21 cellular contexts compared by ENCODE assay signal in the genomic region with DNA sequence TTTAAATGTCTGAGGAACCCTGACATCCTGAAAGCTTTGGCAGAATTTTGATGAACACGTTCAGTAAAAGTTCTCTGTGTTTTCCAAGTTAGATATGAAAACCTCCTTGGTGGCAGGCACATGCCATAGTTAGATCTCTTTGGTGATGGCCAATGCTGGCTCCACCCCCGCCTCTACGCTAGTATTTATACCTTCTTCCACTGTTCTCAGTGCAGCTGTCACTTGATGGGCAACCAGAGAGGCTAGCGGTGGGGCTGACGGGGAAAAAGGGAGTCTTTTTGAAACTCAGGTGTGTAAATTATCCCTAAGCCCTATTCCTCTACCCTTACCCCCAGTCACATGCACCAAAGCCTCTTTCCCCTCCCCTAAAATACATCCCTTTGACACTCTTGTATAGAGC. TPM values are rescaled to one million over a fixed set of nuclear protein-coding genes. Genes with fewer than 3 reads are reported as not detected.
DNase-seq lines count a peak whose midpoint lies in the region; ATAC-seq, FAIRE-seq and TF ChIP-seq lines count a peak whose summit lies in the region.
"Had no signal": no experiment of that assay in that cellular context is flagged by ENCODE, and none has a peak within 500 bp of the region (broad histone marks: within the 10 kb centered on the region; RNA-seq: fewer than 3 reads in every experiment).

No MANE protein-coding gene starts in this region.

- BruUV-seq in Caco-2 (replicated peaks; lab: Mats Ljungman, UMichigan) = no TSS peak

- no peaks in the 10 kb centered on the region for H3K79me2 ChIP-seq in mesendoderm (ENCODE audit: control insufficient read depth, insufficient read depth, low read length)

- H3K4ac ChIP-seq in mesendoderm (ENCODE audit: low read depth, low read length) = peak overlapping the region; percentile 43

- H3K4me1 Mint-ChIP-seq in Caco-2 (ENCODE audit: low read depth, unreplicated experiment) (peaks cover 17% of the 10 kb centered on the region), osteocyte (ENCODE audit: unreplicated experiment) (no peaks in the 10 kb centered on the region)

- no CpG with 5 or more reads among the region's 5 CpGs for WGBS in mesendoderm (ENCODE audit: extremely low coverage, insufficient coverage, low lambda C conversion rate)

- CTCF ChIA-PET in Caco-2 (lab: Charles Lee) = no interaction called here

- no peak overlapping the region for H3K23ac ChIP-seq in mesendoderm (ENCODE audit: low read length)

- H3K27ac Mint-ChIP-seq in Caco-2 (ENCODE audit: unreplicated experiment) = peak overlapping the region; percentile 75
- H3K27ac Mint-ChIP-seq in osteocyte (ENCODE audit: unreplicated experiment) = no peak overlapping the region
- H3K27ac Mint-ChIP-seq: CD4-positive, alpha-beta T cell; HFFc6 had no signal

- no peak overlapping the region for H3K4me2 ChIP-seq in mesendoderm (ENCODE audit: low read length)
- H3K4me2 ChIP-seq: A549 had no signal

- H3K27ac ChIP-seq in mesendoderm (ENCODE audit: low read depth, low read length) = no peak overlapping the region
- peak overlapping the region; percentile 21 for H3K27ac ChIP-seq in skeletal muscle tissue (ENCODE audit: low read depth, low read length)
- H3K27ac ChIP-seq: 22Rv1, A549, C4-2B, HL-60 had no signal

- no peak for FAIRE-seq in GM12891 (lab: Jason Lieb, UNC)
- FAIRE-seq: A549, GM12878 had no signal

- TF ChIP-seq CTCF in Caco-2 (IDR thresholded peaks at IDR 0.05; ENCODE audit: insufficient read depth in 1 of 2, low read depth in 1 of 2, low read length in 1 of 2, severe bottlenecking in 1 of 2, unreplicated experiment in 1 of 2) = no peak
- no peak for TF ChIP-seq CTCF in osteocyte (IDR thresholded peaks at IDR 0.05)

- no peak overlapping the region for H3K56ac ChIP-seq in mesendoderm (ENCODE audit: low read length)

- POLR2A ChIA-PET in Caco-2 (lab: Charles Lee) = no interaction called here

- no peak overlapping the region for H2BK5ac ChIP-seq in mesendoderm (ENCODE audit: low read length)

- DNase-seq in Caco-2 (no peak), mesendoderm (no peak), osteocyte (ENCODE audit: extremely low spot score, unreplicated experiment) (peak; percentile 54), NCI-H146 treated with DMSO at 0.1 percent for 48 hours (lab: John Stamatoyannopoulos, UW; ENCODE audit: unreplicated experiment) (no peak), GM12891 (ENCODE audit: insufficient read length, low spot score) (no peak)
- DNase-seq: AML-193; CD4-positive, alpha-beta T cell; DMS153; DMS79; GF-D8; GOT3; H7; HFFc6 had no signal

- H3K9ac ChIP-seq in mesendoderm (ENCODE audit: low read length) = no peak overlapping the region
- H3K9ac ChIP-seq in skeletal muscle tissue (ENCODE audit: low read depth in 1 of 3, low read length in 3 of 3) = no peak overlapping the region

- H2BK120ac ChIP-seq in mesendoderm (ENCODE audit: low read depth, low read length) = no peak overlapping the region

- no peak overlapping the region for H3K18ac ChIP-seq in mesendoderm (ENCODE audit: low read length)

- H3K27me3 Mint-ChIP-seq in Caco-2 (ENCODE audit: insufficient read depth, unreplicated experiment) = no peaks in the 10 kb centered on the region
- no peaks in the 10 kb centered on the region for H3K27me3 Mint-ChIP-seq in osteocyte (ENCODE audit: unreplicated experiment)

- no peak for TF ChIP-seq POLR2A in GM12891 (IDR thresholded peaks at IDR 0.05; ENCODE audit: low read depth, low read length)

- no peak overlapping the region for H2AK5ac ChIP-seq in mesendoderm (ENCODE audit: low read length)

- no peaks in the 10 kb centered on the region for H3K36me3 Mint-ChIP-seq in Caco-2 (ENCODE audit: insufficient read depth, unreplicated experiment)
- no peaks in the 10 kb centered on the region for H3K36me3 Mint-ChIP-seq in osteocyte (ENCODE audit: unreplicated experiment)

- H3K4me3 ChIP-seq in Caco-2 (ENCODE audit: low read depth, low read length) = no peak overlapping the region
- no peak overlapping the region for H3K4me3 ChIP-seq in mesendoderm (ENCODE audit: low read length)
- peak overlapping the region in 2 of 3 donors; percentile 29 to 45 for H3K4me3 ChIP-seq in skeletal muscle tissue (ENCODE audit: low read length in 3 of 3)
- H3K4me3 ChIP-seq: A549, GM12878 had no signal

- H3K27me3 ChIP-seq in Caco-2 (replicated peaks; ENCODE audit: control insufficient read depth, insufficient read depth, low read length) (no peaks in the 10 kb centered on the region), mesendoderm (ENCODE audit: insufficient read depth, low read length, poor library complexity) (no peaks in the 10 kb centered on the region), skeletal muscle tissue (ENCODE audit: control insufficient read depth in 3 of 3, insufficient read depth in 3 of 3, low read length in 3 of 3) (no peaks in the 10 kb centered on the region)

- intact Hi-C loops in Caco-2 (cut with micrococcal nuclease; ENCODE audit: unreplicated experiment) = no loop called here

- H3K36me3 ChIP-seq in Caco-2 (ENCODE audit: control insufficient read depth, insufficient read depth, low read length) = no peaks in the 10 kb centered on the region
- H3K36me3 ChIP-seq in mesendoderm (ENCODE audit: control insufficient read depth, insufficient read depth, low read length) = no peaks in the 10 kb centered on the region
- H3K36me3 ChIP-seq in skeletal muscle tissue (ENCODE audit: control insufficient read depth in 3 of 3, insufficient read depth in 3 of 3, low read length in 3 of 3) = no peaks in the 10 kb centered on the region

- H3K79me1 ChIP-seq in mesendoderm (ENCODE audit: low read length) = no peaks in the 10 kb centered on the region

- H3K9me3 Mint-ChIP-seq in Caco-2 (ENCODE audit: unreplicated experiment) = no peaks in the 10 kb centered on the region
- no peaks in the 10 kb centered on the region for H3K9me3 Mint-ChIP-seq in osteocyte (ENCODE audit: unreplicated experiment)
- H3K9me3 Mint-ChIP-seq: CD4-positive, alpha-beta T cell; HFFc6 had no signal

- H3K4me3 Mint-ChIP-seq in Caco-2 (ENCODE audit: unreplicated experiment) (no peak overlapping the region), osteocyte (ENCODE audit: unreplicated experiment) (no peak overlapping the region)
- H3K4me3 Mint-ChIP-seq: CD4-positive, alpha-beta T cell; HFFc6 had no signal

- peaks cover 21% of the 10 kb centered on the region for H3K4me1 ChIP-seq in Caco-2
- H3K4me1 ChIP-seq in mesendoderm (ENCODE audit: control insufficient read depth, low read depth, low read length) = peaks cover 6% of the 10 kb centered on the region
- peaks cover 16 to 22% (median 22%) of the 10 kb centered on the region in 3 donors for H3K4me1 ChIP-seq in skeletal muscle tissue (ENCODE audit: control insufficient read depth in 3 of 3, insufficient read depth in 3 of 3, low read length in 3 of 3)

- H4K8ac ChIP-seq in mesendoderm (ENCODE audit: low read depth, low read length) = no peak overlapping the region

- no peak for ATAC-seq in GM18907 (IDR thresholded peaks at IDR 0.05; ENCODE audit: unreplicated experiment)
- ATAC-seq: A549, GM12878, HCT116 had no signal

- no peak overlapping the region for H4K5ac ChIP-seq in mesendoderm (ENCODE audit: low read length)

- peak overlapping the region; percentile 75 for H2BK15ac ChIP-seq in mesendoderm (replicated peaks; ENCODE audit: low read depth)

- no peaks in the 10 kb centered on the region for H3K9me3 ChIP-seq in Caco-2
- no peaks in the 10 kb centered on the region for H3K9me3 ChIP-seq in skeletal muscle tissue (ENCODE audit: control insufficient read depth in 3 of 3, low read length in 3 of 3)
- H3K9me3 ChIP-seq: A549 had no signal

TF ChIP-seq in GM12891, 5 proteins besides CTCF, POLR2A, EP300 and RAD21:
- no peak for TF ChIP-seq POLR2AphosphoS5 (IDR thresholded peaks at IDR 0.05; ENCODE audit: low read depth, low read length)
- TF ChIP-seq SPI1 (IDR thresholded peaks at IDR 0.05; ENCODE audit: low read depth, low read length) = no peak
- no peak for TF ChIP-seq TAF1 (IDR thresholded peaks at IDR 0.05; ENCODE audit: low read depth, low read length)
- no peak for TF ChIP-seq PAX5 (IDR thresholded peaks at IDR 0.05; ENCODE audit: insufficient read depth, low read length, severe bottlenecking)
- TF ChIP-seq POU2F2 (IDR thresholded peaks at IDR 0.05; ENCODE audit: low read depth, low read length) = no peak

RNA-seq across cellular contexts. Expression of a gene that starts 32.1 kb away (rescaled TPM):
- total RNA-seq in Caco-2 (2022) (2.3 and 2.9 TPM in 2 replicates), osteocyte (1.3 and 2.1 TPM in 2 replicates), skeletal muscle tissue (0.52 TPM)
- polyA plus RNA-seq in mesendoderm (2013, experiment 1 of 2) = 0.37 TPM
- polyA plus RNA-seq in mesendoderm (2013, experiment 2 of 2) = 0.28 TPM
- 0.12 TPM for polyA plus RNA-seq in GM12891 (2012; ENCODE audit: low read depth, missing spikeins)
- total RNA-seq: CD4-positive, alpha-beta T cell had no signal

RNA-seq across cellular contexts. Expression of a gene that starts 41.3 kb away (rescaled TPM):
- total RNA-seq in Caco-2 (2022) = 8.3 and 8.7 TPM in 2 replicates
- polyA plus RNA-seq in mesendoderm (2013, experiment 1 of 2) = 9.4 TPM
- polyA plus RNA-seq in mesendoderm (2013, experiment 2 of 2) = 9.7 TPM
- total RNA-seq in osteocyte = 2.1 and 2.8 TPM in 2 replicates
- total RNA-seq in skeletal muscle tissue = 11.0 TPM
- polyA plus RNA-seq in GM12891 (2012; ENCODE audit: low read depth, missing spikeins) = 0.27 TPM

Comparison
In these comparisons a context has a peak if more than half of its experiments do, and no peak if none do; other contexts are left out.
1. H3K4me3 ChIP-seq: peak in skeletal muscle tissue (2 of 3); none in Caco-2 (single experiment) and mesendoderm (single experiment).